13 cellular contexts compared by ENCODE assay signal in genomic region chr4:79575709-79576479, GRCh38.
DNase-seq lines count a peak whose midpoint lies in the region; ATAC-seq, FAIRE-seq and TF ChIP-seq lines count a peak whose summit lies in the region.
"Had no signal": no experiment of that assay in that cellular context is flagged by ENCODE, and none has a peak within 500 bp of the region (broad histone marks: within the 10 kb centered on the region; RNA-seq: fewer than 3 reads in every experiment).

No MANE protein-coding gene starts in this region.

- no peak overlapping the region for H4K5ac ChIP-seq in H1 (ENCODE audit: insufficient read length, low read depth, low read length)

- H3K36me3 ChIP-seq in HCT116 (ENCODE audit: control insufficient read depth in 1 of 2, insufficient read depth in 2 of 2, low read length in 2 of 2): no peaks in the 10 kb centered on the region
- H3K36me3 ChIP-seq in H1 (ENCODE audit: control insufficient read depth in 2 of 4, insufficient read depth in 4 of 4, low read length in 3 of 4): no peaks in the 10 kb centered on the region
- H3K36me3 ChIP-seq: cardiac muscle cell, neural progenitor cell had no signal

- H3K9me2 ChIP-seq in HCT116 (ENCODE audit: insufficient read depth): no peaks in the 10 kb centered on the region

- intact Hi-C loops in HCT116 (cut with micrococcal nuclease): loop anchor here (1.0 to 2.0 kb wide), 2 partner anchors 533 to 624 kb away; no protein-coding TSS in a partner anchor

- H3K79me1 ChIP-seq in H1 (ENCODE audit: low read depth, low read length): no peaks in the 10 kb centered on the region

- H4K91ac ChIP-seq in H1 (replicated peaks; ENCODE audit: insufficient read length, low read length): no peak overlapping the region

- no peak overlapping the region for H3K18ac ChIP-seq in H1 (ENCODE audit: extremely low read depth, low read length)

- H2BK20ac ChIP-seq in H1 (ENCODE audit: low read length): no peak overlapping the region

- POLR2A ChIA-PET in HCT116 (lab: Charles Lee) (no interaction called here), H1 (lab: Charles Lee; ENCODE audit: partially characterized antibody) (no interaction called here)

- no peak overlapping the region for H3K23ac ChIP-seq in H1 (ENCODE audit: insufficient read length)

- CTCF ChIA-PET in HCT116 (lab: Charles Lee) (no interaction called here), H1 (lab: Charles Lee; ENCODE audit: partially characterized antibody) (interaction anchor here (0.6 to 2.9 kb wide), 14 partner anchors 10 to 620 kb away, joined by 3 to 12 read pairs (median 5); no protein-coding TSS in a partner anchor)

- H3K4ac ChIP-seq in H1 (replicated peaks; ENCODE audit: insufficient read length, low read depth, low read length): peak overlapping the region; percentile 65

- H3K79me2 ChIP-seq in HCT116 (ENCODE audit: insufficient read depth, low read length): no peaks in the 10 kb centered on the region
- H3K79me2 ChIP-seq in H1 (ENCODE audit: control insufficient read depth in 1 of 2, insufficient read depth in 2 of 2, low read length in 2 of 2): no peaks in the 10 kb centered on the region

- FAIRE-seq in H1 (lab: Jason Lieb, UNC): no peak
- FAIRE-seq in D721Med (lab: Jason Lieb, UNC): no peak

- TF ChIP-seq CTCF in HCT116 (IDR thresholded peaks at IDR 0.05 in 2 of 3, conservative IDR thresholded peaks at IDR 0.05 in 1 of 3; ENCODE audit: borderline replicate concordance in 1 of 3, insufficient read depth in 1 of 3, low read depth in 2 of 3, low read length in 2 of 3) (no peak), H1 (IDR thresholded peaks at IDR 0.05; ENCODE audit: control extremely low read depth in 1 of 3, insufficient read depth in 1 of 3, low read depth in 1 of 3, low read length in 3 of 3) (no peak), D721Med (IDR thresholded peaks at IDR 0.05; ENCODE audit: insufficient read depth, missing control alignments) (no peak)

- H3K9ac ChIP-seq in HCT116 (ENCODE audit: low read length) (no peak overlapping the region), H1 (replicated peaks in 1 of 4; ENCODE audit: extremely low read depth in 1 of 4, low read depth in 3 of 4, low read length in 3 of 4) (no peak overlapping the region)
- H3K9ac ChIP-seq: neural progenitor cell had no signal

- TF ChIP-seq POLR2A in HCT116 (IDR thresholded peaks at IDR 0.05; ENCODE audit: borderline replicate concordance, extremely low read depth, insufficient read depth, insufficient read length): no peak
- no peak for TF ChIP-seq POLR2A in H1 (IDR thresholded peaks at IDR 0.05; ENCODE audit: control extremely low read depth in 1 of 2, low read depth in 2 of 2, low read length in 2 of 2)

- H4K20me1 ChIP-seq in HCT116 (ENCODE audit: insufficient read depth): no peaks in the 10 kb centered on the region
- H4K20me1 ChIP-seq in H1 (replicated peaks in 1 of 2; ENCODE audit: control insufficient read depth in 1 of 2, insufficient read depth in 2 of 2, low read length in 2 of 2): no peaks in the 10 kb centered on the region

- H3K4me3 ChIP-seq in HCT116 (replicated peaks in 1 of 2; ENCODE audit: low read depth in 1 of 2, low read length in 2 of 2) (no peak overlapping the region), H1 (ENCODE audit: extremely low read depth in 1 of 4, insufficient read depth in 2 of 4, low read depth in 3 of 4, low read length in 4 of 4) (no peak overlapping the region)
- H3K4me3 ChIP-seq: cardiac muscle cell, neural progenitor cell, PC-9 had no signal

- ATAC-seq in HCT116 (peak; percentile 17; the same call in 1 of the 2 replicates), GM18861 (IDR thresholded peaks at IDR 0.05; ENCODE audit: unreplicated experiment) (no peak), GM18502 (IDR thresholded peaks at IDR 0.05; ENCODE audit: poor library complexity, unreplicated experiment) (no peak)

- no peaks in the 10 kb centered on the region for H3K9me3 ChIP-seq in HCT116 (ENCODE audit: control insufficient read depth in 1 of 2, insufficient read depth in 1 of 2, low read depth in 1 of 2, low read length in 2 of 2)
- no peaks in the 10 kb centered on the region for H3K9me3 ChIP-seq in H1 (ENCODE audit: insufficient read depth in 2 of 2, low read depth in 1 of 2, low read length in 1 of 2)

- H2BK120ac ChIP-seq in H1 (replicated peaks; ENCODE audit: low read depth, low read length): peak overlapping the region; percentile 94

- WGBS in H1 (ENCODE audit: extremely low coverage in 1 of 2, insufficient coverage in 1 of 2, insufficient read length in 1 of 2, insufficient replicate concordance in 2 of 2, low coverage in 1 of 2, low lambda C conversion rate in 2 of 2, missing lambda C conversion rate in 1 of 2), 2 experiments: 87% methylated on average over 7 of the region's 7 CpGs; no CpG with 5 or more reads in 1 of the 2 experiments

- no peak overlapping the region for H2AK5ac ChIP-seq in H1 (ENCODE audit: low read depth, low read length)

- DNase-seq in HCT116 (ENCODE audit: low read depth, low spot score) (no peak), H1 (ENCODE audit: low read depth in 1 of 2, low spot score in 2 of 2) (no peak), inferior parietal cortex (ENCODE audit: extremely low spot score) (peak; percentile 13), superior temporal gyrus (ENCODE audit: extremely low spot score) (peak; percentile 20), D721Med (ENCODE audit: insufficient read length, low spot score) (no peak)
- DNase-seq in activated effector memory CD4-positive, alpha-beta T cell treated with Interleukin-2 at 50 U/mL for 16 hours: no peak
- DNase-seq: effector CD4-positive, alpha-beta T cell; NCI-H774 had no signal

- H2BK5ac ChIP-seq in H1 (ENCODE audit: low read depth, low read length): no peak overlapping the region

- H3K4me1 ChIP-seq in HCT116 (ENCODE audit: control insufficient read depth in 1 of 2, insufficient read depth in 2 of 2, low read length in 2 of 2) (no peaks in the 10 kb centered on the region), H1 (replicated peaks in 1 of 4; ENCODE audit: control insufficient read depth in 3 of 4, insufficient read depth in 4 of 4, low read length in 3 of 4) (peaks cover 0 to 2% (median 0%) of the 10 kb centered on the region in 4 experiments; a peak in 3 of 7 replicates)
- H3K4me1 ChIP-seq: neural progenitor cell had no signal

- no peak overlapping the region for H3K4me2 ChIP-seq in HCT116 (ENCODE audit: low read length)
- no peak overlapping the region for H3K4me2 ChIP-seq in H1 (ENCODE audit: insufficient read depth in 1 of 2, low read depth in 2 of 2, low read length in 2 of 2)
- H3K4me2 ChIP-seq: neural progenitor cell, PC-9 had no signal

- RAD21 ChIA-PET in HCT116 (lab: Charles Lee; ENCODE audit: low non-redundant PET in 1 of 2, low total read pairs in 2 of 2, uncharacterized antibody in 2 of 2, unreplicated experiment in 2 of 2): no interaction called here

- no peaks in the 10 kb centered on the region for H3K23me2 ChIP-seq in H1 (ENCODE audit: low read depth, low read length)

- H2BK12ac ChIP-seq in H1 (ENCODE audit: low read depth, low read length): peak overlapping the region; percentile 69; the same call in 1 of the 2 replicates

- TF ChIP-seq EP300 in H1 (IDR thresholded peaks at IDR 0.05; ENCODE audit: borderline replicate concordance in 1 of 2, low read depth in 2 of 2, low read length in 2 of 2): no peak

- no TSS peak for BruUV-seq in HCT116 (replicated peaks; lab: Mats Ljungman, UMichigan)

- H3K27me3 ChIP-seq in HCT116 (ENCODE audit: insufficient read depth, low read length): peaks cover 30% of the 10 kb centered on the region
- no peaks in the 10 kb centered on the region for H3K27me3 ChIP-seq in H1 (replicated peaks in 1 of 4; ENCODE audit: control insufficient read depth in 3 of 4, extremely low read depth in 1 of 4, insufficient read depth in 3 of 4, low read length in 3 of 4)
- H3K27me3 ChIP-seq: cardiac muscle cell, neural progenitor cell had no signal

- no peak for TF ChIP-seq RAD21 in HCT116 (IDR thresholded peaks at IDR 0.05; ENCODE audit: low read depth)
- TF ChIP-seq RAD21 in H1 (IDR thresholded peaks at IDR 0.05 in 1 of 2, conservative IDR thresholded peaks at IDR 0.05 in 1 of 2; ENCODE audit: low read depth in 2 of 2, low read length in 2 of 2): no peak

- no peak overlapping the region for H2AFZ ChIP-seq in HCT116 (ENCODE audit: low read depth, low read length, poor library complexity, severe bottlenecking)
- H2AFZ ChIP-seq in H1 (ENCODE audit: low read length): no peak overlapping the region
- H2AFZ ChIP-seq: neural progenitor cell, PC-9 had no signal

- H4K8ac ChIP-seq in H1 (ENCODE audit: extremely low read depth, insufficient read depth, low read length): no peak overlapping the region

- no peak overlapping the region for H3K56ac ChIP-seq in H1 (replicated peaks; ENCODE audit: insufficient read length, low read depth, low read length)

- H3K14ac ChIP-seq in H1 (ENCODE audit: insufficient read length): no peak overlapping the region

- H2BK15ac ChIP-seq in H1 (ENCODE audit: low read length): no peak overlapping the region

- H3K27ac ChIP-seq in HCT116 (ENCODE audit: low read depth, low read length): no peak overlapping the region
- H3K27ac ChIP-seq in H1 (ENCODE audit: low read depth, low read length): no peak overlapping the region
- H3K27ac ChIP-seq: cardiac muscle cell, neural progenitor cell, PC-9 had no signal

TF ChIP-seq in HCT116, 20 proteins besides CTCF, POLR2A, EP300 and RAD21:
- TF ChIP-seq FOSL1 (IDR thresholded peaks at IDR 0.05; ENCODE audit: low read depth) (no peak), EGR1 (IDR thresholded peaks at IDR 0.05; ENCODE audit: low read depth) (no peak), MAX (IDR thresholded peaks at IDR 0.05) (no peak)

TF ChIP-seq in H1, 55 proteins besides CTCF, POLR2A, EP300 and RAD21 (continues in another document):
- TF ChIP-seq NANOG (IDR thresholded peaks at IDR 0.05; ENCODE audit: insufficient read depth, low read depth, low read length, poor library complexity, severe bottlenecking): no peak
- TF ChIP-seq CREB1 (IDR thresholded peaks at IDR 0.05): no peak
- no peak for TF ChIP-seq RNF2 (IDR thresholded peaks at IDR 0.05; ENCODE audit: borderline replicate concordance, low read depth, low read length, missing control alignments, poor library complexity, severe bottlenecking)
- TF ChIP-seq POU5F1 (IDR thresholded peaks at IDR 0.05; ENCODE audit: low read depth, low read length): no peak
- TF ChIP-seq RFX5 (IDR thresholded peaks at IDR 0.05; ENCODE audit: borderline replicate concordance, low read depth, low read length): no peak
- TF ChIP-seq SUZ12 (IDR thresholded peaks at IDR 0.05; ENCODE audit: low read length): no peak
- TF ChIP-seq HDAC2 (IDR thresholded peaks at IDR 0.05; ENCODE audit: borderline replicate concordance in 1 of 2, low read depth in 2 of 2, low read length in 2 of 2): no peak
- TF ChIP-seq TEAD4 (IDR thresholded peaks at IDR 0.05; ENCODE audit: low read depth, low read length): no peak
- TF ChIP-seq YY1 (IDR thresholded peaks at IDR 0.05; ENCODE audit: low read depth, low read length): no peak
- no peak for TF ChIP-seq PHF8 (conservative IDR thresholded peaks at IDR 0.05; ENCODE audit: low read depth, low read length)

Comparison
In these comparisons a context has a peak if more than half of its experiments do, and no peak if none do; other contexts are left out.
1. DNase-seq: peak in inferior parietal cortex (single experiment) and superior temporal gyrus (single experiment); none in HCT116 (single experiment), H1 (0 of 2), activated effector memory CD4-positive, alpha-beta T cell treated with Interleukin-2 at 50 U/mL for 16 hours (single experiment) and D721Med (single experiment).